ENCODE assay signal across 8 cellular contexts in the genomic region with DNA sequence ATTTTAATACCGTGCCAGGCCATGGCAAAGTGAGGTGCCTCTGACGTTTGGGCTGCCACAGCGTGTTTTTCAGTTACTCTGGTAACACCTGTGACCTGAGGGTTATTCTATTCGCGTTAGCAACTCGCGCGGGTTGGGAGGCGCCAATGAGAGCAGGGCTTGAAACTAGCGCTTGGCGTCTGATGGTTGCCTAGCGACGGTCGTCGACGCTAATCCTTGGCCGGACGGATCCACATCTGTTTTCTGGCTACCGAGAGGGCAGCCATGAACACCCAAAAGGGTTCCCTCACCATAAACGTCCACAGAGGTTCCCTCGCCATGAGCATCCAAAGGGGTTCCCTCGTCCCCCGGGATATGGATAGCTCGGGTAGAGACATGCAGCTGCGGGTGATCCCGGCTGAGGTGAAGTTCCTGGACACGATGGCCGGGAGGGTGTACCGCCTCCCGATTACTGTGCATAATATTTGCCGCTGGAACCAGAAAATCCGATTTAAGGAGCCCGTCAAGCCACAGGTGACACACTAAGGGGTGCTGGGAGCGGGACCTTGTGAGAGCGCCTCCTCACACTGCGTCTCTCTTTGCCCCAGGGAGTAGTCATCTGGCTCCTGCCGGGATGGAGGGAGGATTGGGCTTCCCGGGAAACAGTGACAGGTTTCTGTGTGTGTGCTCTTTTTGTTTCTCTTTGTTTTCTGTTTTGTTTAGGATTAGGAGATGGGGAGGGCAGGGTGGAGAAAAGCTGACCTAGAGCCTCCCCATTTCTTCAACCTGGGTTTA. TPM values are rescaled to one million over a fixed set of nuclear protein-coding genes. Genes with fewer than 3 reads are reported as not detected.
DNase-seq lines count a peak whose midpoint lies in the region; ATAC-seq and TF ChIP-seq lines count a peak whose summit lies in the region.

A gene with protein sequence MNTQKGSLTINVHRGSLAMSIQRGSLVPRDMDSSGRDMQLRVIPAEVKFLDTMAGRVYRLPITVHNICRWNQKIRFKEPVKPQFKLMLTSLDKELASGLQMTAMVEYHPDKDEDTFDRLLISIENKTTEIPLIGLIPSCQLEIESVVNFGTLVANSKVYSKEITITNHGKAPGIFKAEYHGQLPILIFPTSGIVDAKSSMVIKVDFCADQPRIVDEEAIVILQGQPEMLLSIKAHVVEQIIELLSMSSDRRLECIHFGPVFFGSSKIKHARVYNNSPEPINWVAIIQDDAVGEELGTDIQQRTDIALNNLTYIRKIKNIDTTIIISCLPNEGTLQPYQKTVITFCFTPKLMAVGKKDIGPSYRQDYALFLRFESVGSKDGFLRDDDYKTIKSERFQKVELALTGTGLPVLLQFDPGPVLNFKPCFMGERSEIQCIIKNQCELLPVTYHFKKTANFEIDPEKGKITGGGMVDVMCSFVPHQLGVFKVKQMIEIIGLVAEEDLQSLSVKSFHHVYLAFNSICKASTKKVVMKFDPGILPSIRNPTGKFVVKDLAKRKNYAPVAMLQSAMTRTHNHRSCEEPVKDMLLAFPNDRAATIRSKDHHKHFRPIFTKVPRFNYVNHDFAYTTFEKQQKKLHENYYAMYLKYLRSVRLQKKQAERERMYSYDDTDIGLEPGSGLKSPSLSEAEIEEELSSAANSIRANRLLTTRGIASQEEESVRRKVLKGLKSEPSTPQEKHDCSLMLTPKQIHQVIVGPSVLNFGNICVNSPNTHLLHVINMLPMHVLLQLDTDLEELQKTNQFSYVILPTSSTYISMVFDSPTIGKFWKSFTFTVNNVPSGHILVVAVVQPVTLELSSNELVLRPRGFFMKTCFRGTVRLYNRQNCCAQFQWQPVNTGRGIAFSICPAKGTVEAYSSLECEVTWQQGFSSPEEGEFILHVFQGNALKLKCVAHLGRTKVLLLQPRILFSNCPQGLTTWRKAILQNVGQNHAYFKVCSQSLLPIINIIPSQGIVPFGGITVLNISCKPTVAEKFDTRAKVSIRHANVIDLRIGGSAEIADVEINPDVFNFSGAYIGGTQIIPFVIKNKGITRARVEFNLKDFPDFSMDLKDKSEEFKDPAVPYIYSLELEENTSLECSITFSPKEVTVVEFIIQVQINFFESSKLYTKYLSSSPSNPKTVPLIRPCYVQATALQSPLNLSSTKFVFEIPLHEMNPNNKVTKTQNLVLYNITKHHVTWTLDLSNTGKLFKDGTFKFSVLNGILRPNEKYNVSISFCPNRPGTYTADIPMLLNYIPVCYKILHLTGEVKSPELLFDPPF (N-terminal part only) (plus strand): TSS at position 199 of the 774 bp plus-strand sequence. CDS start 66 bp downstream, at position 265.

- H3K36me3 Mint-ChIP-seq in effector memory CD8-positive, alpha-beta T cell (ENCODE audit: insufficient read depth) = no peaks in the 10 kb centered on the region

- H2BK120ac ChIP-seq in mesendoderm (ENCODE audit: low read depth, low read length) = no peak within 1 kb of the TSS

- H4K8ac ChIP-seq in mesendoderm (ENCODE audit: low read depth, low read length) = no peak within 1 kb of the TSS

- H3K4me2 ChIP-seq in mesendoderm (ENCODE audit: low read length) = peak within 1 kb of the TSS; percentile 54

- no peak within 1 kb of the TSS for H2BK15ac ChIP-seq in mesendoderm (replicated peaks; ENCODE audit: low read depth)

- H2AK5ac ChIP-seq in mesendoderm (ENCODE audit: low read length) = no peak within 1 kb of the TSS

- no peak within 1 kb of the TSS for H3K4ac ChIP-seq in mesendoderm (ENCODE audit: low read depth, low read length)

- peak within 1 kb of the TSS; percentile 15 for H3K56ac ChIP-seq in mesendoderm (ENCODE audit: low read length)

- no peak for ATAC-seq in effector memory CD8-positive, alpha-beta T cell (replicated peaks)

- H3K4me1 ChIP-seq in colonic mucosa (no peaks in the 10 kb centered on the region), mesendoderm (ENCODE audit: control insufficient read depth, low read depth, low read length) (no peaks in the 10 kb centered on the region)

- no peaks in the 10 kb centered on the region for H3K79me2 ChIP-seq in mesendoderm (ENCODE audit: control insufficient read depth, insufficient read depth, low read length)

- DNase-seq in A172 (ENCODE audit: low spot score) = peak; percentile 37
- peak; percentile 18 for DNase-seq in NCI-H1105 (lab: John Stamatoyannopoulos, UW)
- DNase-seq in colonic mucosa = peak; percentile 43
- peak; percentile 80 for DNase-seq in mesendoderm
- no peak for DNase-seq in effector memory CD8-positive, alpha-beta T cell
- DNase-seq in DMS79 treated with DMSO at 0.1 percent for 48 hours (lab: John Stamatoyannopoulos, UW) = no peak
- DNase-seq in cerebellar nuclear complex (lab: John Stamatoyannopoulos, UW) = no peak
- no peak for DNase-seq in occipital lobe (lab: John Stamatoyannopoulos, UW)

- no peaks in the 10 kb centered on the region for H3K79me1 ChIP-seq in mesendoderm (ENCODE audit: low read length)

- no peaks in the 10 kb centered on the region for H3K9me3 ChIP-seq in colonic mucosa

- H4K5ac ChIP-seq in mesendoderm (ENCODE audit: low read length) = no peak within 1 kb of the TSS

- H2BK5ac ChIP-seq in mesendoderm (ENCODE audit: low read length) = no peak within 1 kb of the TSS

- H3K27me3 ChIP-seq in colonic mucosa (no peaks in the 10 kb centered on the region), mesendoderm (ENCODE audit: insufficient read depth, low read length, poor library complexity) (no peaks in the 10 kb centered on the region)

- no peak within 1 kb of the TSS for H3K27ac Mint-ChIP-seq in effector memory CD8-positive, alpha-beta T cell

- H3K9me3 Mint-ChIP-seq in effector memory CD8-positive, alpha-beta T cell = peaks cover 2 to 14% of the 10 kb centered on the region in 2 donors

- WGBS in mesendoderm (ENCODE audit: extremely low coverage, insufficient coverage, low lambda C conversion rate) = no CpG with 5 or more reads among the region's 38 CpGs

- H3K36me3 ChIP-seq in colonic mucosa (no peaks in the 10 kb centered on the region), mesendoderm (ENCODE audit: control insufficient read depth, insufficient read depth, low read length) (no peaks in the 10 kb centered on the region)

- H3K4me3 Mint-ChIP-seq in effector memory CD8-positive, alpha-beta T cell = no peak within 1 kb of the TSS

- H3K27me3 Mint-ChIP-seq in effector memory CD8-positive, alpha-beta T cell = no peaks in the 10 kb centered on the region

- H3K18ac ChIP-seq in mesendoderm (ENCODE audit: low read length) = no peak within 1 kb of the TSS

- no peaks in the 10 kb centered on the region for H3K4me1 Mint-ChIP-seq in effector memory CD8-positive, alpha-beta T cell (ENCODE audit: low read depth in 2 of 2)

- H3K9ac ChIP-seq in colonic mucosa (ENCODE audit: low read depth in 2 of 2, low read length in 2 of 2) (no peak within 1 kb of the TSS), mesendoderm (ENCODE audit: low read length) (no peak within 1 kb of the TSS)

- intact Hi-C loops in colonic mucosa (cut with DNase I) = no loop called here

- H3K23ac ChIP-seq in mesendoderm (ENCODE audit: low read length) = no peak within 1 kb of the TSS

- H3K27ac ChIP-seq in colonic mucosa = no peak within 1 kb of the TSS
- no peak within 1 kb of the TSS for H3K27ac ChIP-seq in mesendoderm (ENCODE audit: low read depth, low read length)

- no peak for TF ChIP-seq CTCF in colonic mucosa (IDR thresholded peaks at IDR 0.05)

- H3K4me3 ChIP-seq in colonic mucosa (peak within 1 kb of the TSS; percentile 12), mesendoderm (ENCODE audit: low read length) (peak within 1 kb of the TSS; percentile 25)

RNA-seq across cellular contexts. Expression of the gene that starts here (rescaled TPM):
- 0.17 and 0.26 TPM in 2 replicates for total RNA-seq in A172 (2014; rRNA removed; shearing (Covaris generic))
- total RNA-seq in colonic mucosa = not detected
- 0.07 TPM for polyA plus RNA-seq in mesendoderm (2013, experiment 1 of 2)
- polyA plus RNA-seq in mesendoderm (2013, experiment 2 of 2) = 0.01 TPM
- 2.2 TPM for total RNA-seq in occipital lobe

Comparison
In these comparisons a context has a peak if more than half of its experiments do, and no peak if none do; other contexts are left out.
1. Peak in DNase-seq in A172; RNA of the gene not detected or under 1 TPM.
2. Peak in DNase-seq and H3K4me3 ChIP-seq in colonic mucosa; RNA of the gene not detected or under 1 TPM.
3. DNase-seq: peak in NCI-H1105 (single experiment) and mesendoderm (single experiment); none in effector memory CD8-positive, alpha-beta T cell (0 of 3), DMS79 treated with DMSO at 0.1 percent for 48 hours (single experiment), cerebellar nuclear complex (0 of 2) and occipital lobe (single experiment).